In genomic region chr14:34053666-34054065, GRCh38 we compare ENCODE assay signal across 1 cellular context.
TF ChIP-seq lines count a peak whose summit lies in the region.

No MANE protein-coding gene starts in this region.

TF ChIP-seq in HepG2, 621 proteins besides CTCF, POLR2A, EP300 and RAD21 (continued from another document):
- 0 out of 2 replicates have a peak, but pooled peaks have one; percentile 49 for TF ChIP-seq AKNA (CRISPR knock-in tag; IDR thresholded peaks at IDR 0.05; ENCODE audit: borderline replicate concordance)
- TF ChIP-seq, protein P1, sequence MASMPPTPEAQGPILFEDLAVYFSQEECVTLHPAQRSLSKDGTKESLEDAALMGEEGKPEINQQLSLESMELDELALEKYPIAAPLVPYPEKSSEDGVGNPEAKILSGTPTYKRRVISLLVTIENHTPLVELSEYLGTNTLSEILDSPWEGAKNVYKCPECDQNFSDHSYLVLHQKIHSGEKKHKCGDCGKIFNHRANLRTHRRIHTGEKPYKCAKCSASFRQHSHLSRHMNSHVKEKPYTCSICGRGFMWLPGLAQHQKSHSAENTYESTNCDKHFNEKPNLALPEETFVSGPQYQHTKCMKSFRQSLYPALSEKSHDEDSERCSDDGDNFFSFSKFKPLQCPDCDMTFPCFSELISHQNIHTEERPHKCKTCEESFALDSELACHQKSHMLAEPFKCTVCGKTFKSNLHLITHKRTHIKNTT (CRISPR knock-in tag; IDR thresholded peaks at IDR 0.05): no peak
- TF ChIP-seq HIC2 (CRISPR knock-in tag; IDR thresholded peaks at IDR 0.05; ENCODE audit: low read depth): 0 out of 2 replicates have a peak, but pooled peaks have one; percentile 12
